14 cellular contexts compared by ENCODE assay signal in genomic region chr4:100081511-100081910, GRCh38.
"Had no signal": no experiment of that assay in that cellular context is flagged by ENCODE, and none has a peak within 500 bp of the region (broad histone marks: within the 10 kb centered on the region; RNA-seq: fewer than 3 reads in every experiment).

No MANE protein-coding gene starts in this region.

- H3K27ac ChIP-seq: brain microvascular endothelial cell, lower lobe of right lung, upper lobe of left lung had no signal

- H3K36me3 ChIP-seq: brain microvascular endothelial cell, lower lobe of right lung, upper lobe of left lung had no signal

- H3K4me1 ChIP-seq: lower lobe of right lung, upper lobe of left lung had no signal

- DNase-seq: activated CD4-positive, alpha-beta T cell treated with anti-CD3 and anti-CD28 coated beads for 4 hours; amygdala; brain microvascular endothelial cell; dermis blood vessel endothelial cell; glutamatergic neuron; left cardiac atrium; lower lobe of right lung; naive thymus-derived CD4-positive, alpha-beta T cell; nucleus accumbens; stimulated activated CD4-positive, alpha-beta T cell treated with anti-CD3 and anti-CD28 coated beads, Interleukin-2, amount 100 ng/mL, for 24 hours; stimulated activated naive CD4-positive, alpha-beta T cell; SW 1271; T-helper 9 cell; upper lobe of left lung had no signal

- H3K9me3 ChIP-seq: lower lobe of right lung, upper lobe of left lung had no signal

- H3K27me3 ChIP-seq: brain microvascular endothelial cell, upper lobe of left lung had no signal

- H3K4me3 ChIP-seq: lower lobe of right lung, upper lobe of left lung had no signal
